In the genomic region with DNA sequence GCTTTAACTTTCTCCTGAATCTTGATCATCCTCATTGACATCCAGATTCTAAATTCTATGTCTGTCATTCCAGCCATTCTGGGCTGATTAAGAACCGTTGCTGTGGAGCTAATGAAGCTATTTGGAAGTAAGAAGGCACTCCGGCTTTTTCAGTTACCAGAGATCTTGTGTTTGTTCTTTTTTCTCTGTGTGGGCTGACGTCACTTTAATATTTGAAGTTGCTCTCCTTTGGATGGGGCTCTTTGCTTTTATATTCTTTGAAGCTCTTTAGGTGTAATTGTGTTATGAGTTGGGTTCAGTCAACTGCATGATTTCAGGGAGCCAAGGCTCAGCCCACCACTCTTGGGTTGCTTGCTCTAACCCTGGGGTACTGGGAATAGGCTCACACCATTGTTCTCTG, we compare ENCODE assay signal across 33 cellular contexts.
"Had no signal": no experiment of that assay in that cellular context is flagged by ENCODE, and none has a peak within 500 bp of the region (broad histone marks: within the 10 kb centered on the region; RNA-seq: fewer than 3 reads in every experiment).

No MANE protein-coding gene starts in this region.

- H3K27ac ChIP-seq: adrenal gland, ascending aorta, body of pancreas, brain microvascular endothelial cell, breast epithelium, cardiac muscle cell had no signal

- ATAC-seq: activated naive CD4-positive, alpha-beta T cell treated with anti-CD3 and anti-CD28 coated beads, Interleukin-2, amount 50 U/mL, for 72 hours; activated naive CD8-positive, alpha-beta T cell treated with anti-CD3 and anti-CD28 coated beads, Interleukin-2, amount 50 U/mL, for 24 hours; activated T-cell treated with anti-CD3 and anti-CD28 coated beads, Interleukin-2, amount 50 U/mL, for 4 hours; activated T-cell treated with anti-CD3 and anti-CD28 coated beads, Interleukin-2, amount 50 U/mL, for 72 hours; activated T-helper 17 cell treated with anti-CD3 and anti-CD28 coated beads, Interleukin-2, amount 50 U/mL, for 72 hours; body of pancreas had no signal

- H3K9me3 ChIP-seq: adrenal gland, ascending aorta, body of pancreas, breast epithelium had no signal

- H3K4me3 ChIP-seq: adrenal gland, ascending aorta, body of pancreas, breast epithelium, cardiac muscle cell had no signal

- DNase-seq: activated effector memory CD4-positive, alpha-beta T cell treated with anti-CD3 and anti-CD28 coated beads, Interleukin-2, amount 50 U/mL, for 16 hours; activated effector memory CD4-positive, alpha-beta T cell treated with Interleukin-2 at 50 U/mL for 16 hours; activated gamma-delta T cell; activated gamma-delta T cell treated with Interleukin-2 at 50 U/mL for 16 hours; activated naive CD4-positive, alpha-beta T cell; activated naive CD4-positive, alpha-beta T cell treated with anti-CD3 and anti-CD28 coated beads for 36 hours; activated naive CD4-positive, alpha-beta T cell treated with anti-CD3 and anti-CD28 coated beads, Interleukin-2, amount 10 ng/mL, durations not matched to agents 7 days and 5 days; activated naive CD4-positive, alpha-beta T cell treated with anti-CD3 and anti-CD28 coated beads, Interleukin-2, amount 50 U/mL, for 16 hours; activated naive CD4-positive, alpha-beta T cell treated with Interleukin-2 at 50 U/mL for 16 hours; activated naive CD8-positive, alpha-beta T cell treated with anti-CD3 and anti-CD28 coated beads for 36 hours; activated naive CD8-positive, alpha-beta T cell treated with anti-CD3 and anti-CD28 coated beads, Interleukin-2, amount 10 ng/mL, durations not matched to agents 7 days and 5 days; activated naive CD8-positive, alpha-beta T cell treated with anti-CD3 and anti-CD28 coated beads, Interleukin-2, amount 50 U/mL, for 24 hours; activated T-cell treated with anti-CD3 and anti-CD28 coated beads, Interleukin-2, amount 50 U/mL, for 1 hour; activated T-cell treated with anti-CD3 and anti-CD28 coated beads, Interleukin-2, amount 50 U/mL, for 24 hours; activated T-cell treated with anti-CD3 and anti-CD28 coated beads, Interleukin-2, amount 50 U/mL, for 4 hours; activated T-cell treated with anti-CD3 and anti-CD28 coated beads, Interleukin-2, amount 50 U/mL, for 48 hours; activated T-cell treated with anti-CD3 and anti-CD28 coated beads, Interleukin-2, amount 50 U/mL, for 72 hours; adrenal gland; amniotic stem cell; amygdala; anterior cingulate cortex; aorta; body of pancreas; brain microvascular endothelial cell; caudate nucleus; central memory CD4-positive, alpha-beta T cell; cerebellar nuclear complex had no signal

- H3K36me3 ChIP-seq: adrenal gland, ascending aorta, brain microvascular endothelial cell, breast epithelium, cardiac muscle cell had no signal

- H3K4me1 ChIP-seq: adrenal gland, ascending aorta, body of pancreas, breast epithelium had no signal

- FAIRE-seq: astrocyte had no signal

- H3K27me3 ChIP-seq: adrenal gland, ascending aorta, body of pancreas, brain microvascular endothelial cell, breast epithelium, cardiac muscle cell had no signal
